1 cellular context compared by ENCODE assay signal in the genomic region with DNA sequence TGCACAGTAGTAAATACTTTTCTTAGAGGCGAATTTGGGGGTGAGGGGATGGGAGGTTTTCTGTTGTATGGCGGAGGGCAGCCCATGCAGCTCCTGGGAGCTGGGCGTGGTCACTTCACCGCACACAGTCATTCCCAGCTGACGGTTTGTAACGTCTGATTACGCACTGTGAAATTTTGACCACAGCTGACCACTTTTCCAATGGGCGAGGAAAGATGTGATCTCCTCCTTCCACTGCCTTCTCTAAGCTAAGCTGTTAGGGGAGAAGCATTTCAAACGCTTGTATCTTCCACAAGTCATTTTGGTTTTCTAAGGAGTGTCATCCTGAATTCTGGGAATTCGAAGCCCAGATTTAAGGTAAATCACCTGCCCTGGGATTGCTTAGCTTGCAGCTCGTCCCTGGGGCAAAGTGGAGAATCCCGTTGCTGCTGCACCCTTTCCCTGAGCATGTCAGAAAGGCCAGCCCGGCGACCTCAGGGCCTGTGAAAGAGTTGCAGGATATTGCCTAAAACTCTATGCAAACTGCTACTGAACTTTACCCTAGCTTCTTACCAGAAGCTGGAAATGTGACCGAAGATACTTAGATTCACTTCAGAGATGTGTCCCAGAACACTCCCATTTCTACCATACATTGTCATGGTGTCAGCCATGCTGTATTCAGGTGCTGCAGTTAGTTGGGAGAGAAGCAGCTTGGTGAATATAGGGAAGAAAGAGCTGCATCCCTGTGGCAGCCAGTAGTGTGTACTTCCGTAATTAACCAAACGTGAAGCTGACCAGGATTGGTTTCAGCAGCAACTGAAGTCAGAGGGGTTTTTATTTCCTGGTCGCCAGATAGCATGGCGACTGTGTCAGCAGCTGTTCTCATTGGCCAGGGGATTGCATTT.
TF ChIP-seq lines count a peak whose summit lies in the region.

No MANE protein-coding gene starts in this region.

TF ChIP-seq in IMR-90, 13 proteins besides CTCF, POLR2A, EP300 and RAD21:
- no peak for TF ChIP-seq SMC3 (IDR thresholded peaks at IDR 0.05; ENCODE audit: low read depth, low read length)
- TF ChIP-seq CEBPB (IDR thresholded peaks at IDR 0.05; ENCODE audit: low read depth, low read length), result 0 out of 2 replicates have a peak, but pooled peaks have one; percentile 24
- TF ChIP-seq RCOR1 (IDR thresholded peaks at IDR 0.05; ENCODE audit: insufficient replicate concordance, low read length), result no peak
